Comparison of ENCODE assay signal across 15 cellular contexts in the genomic region with DNA sequence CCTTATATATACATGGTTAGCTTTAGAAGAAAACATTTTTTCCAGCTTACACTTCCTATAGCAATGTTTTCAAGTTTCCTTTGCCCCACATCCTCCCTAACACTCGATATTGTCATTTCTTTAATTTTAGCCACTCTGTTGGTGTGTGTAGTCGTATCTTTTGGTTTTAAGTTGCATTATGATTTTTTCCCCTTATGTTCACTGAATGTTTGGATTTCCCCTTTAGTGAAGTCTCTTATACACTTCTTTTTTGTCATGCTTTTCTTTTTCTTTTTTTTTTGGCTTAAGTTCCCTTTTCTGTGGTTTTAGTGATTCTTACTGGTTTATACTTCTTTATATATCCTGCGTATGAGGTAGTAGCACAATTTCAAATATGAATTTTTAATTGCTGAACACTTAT.
"Had no signal": no experiment of that assay in that cellular context is flagged by ENCODE, and none has a peak within 500 bp of the region (broad histone marks: within the 10 kb centered on the region; RNA-seq: fewer than 3 reads in every experiment).

No MANE protein-coding gene starts in this region.

- ATAC-seq: heart left ventricle had no signal

- DNase-seq: activated CD4-positive, alpha-beta T cell treated with anti-CD3 and anti-CD28 coated beads for 1 hour; adrenal gland; caudate nucleus; effector CD8-positive, alpha-beta T cell; heart left ventricle; islet precursor cell; left ventricle myocardium inferior; mesenchymal stem cell; sigmoid colon; stimulated activated CD4-positive, alpha-beta T cell treated with anti-CD3 and anti-CD28 coated beads, Interleukin-2, amount 100 ng/mL, for 24 hours; T-helper 9 cell; testis had no signal

- H3K27me3 ChIP-seq: adrenal gland, heart left ventricle, sigmoid colon, testis had no signal

- H3K9me3 Mint-ChIP-seq: neural crest cell had no signal

- H3K36me3 ChIP-seq: adrenal gland had no signal

- H3K4me1 Mint-ChIP-seq: neural crest cell had no signal

- H3K27ac Mint-ChIP-seq: stimulated activated naive CD8-positive, alpha-beta T cell treated with anti-CD3 and anti-CD28 coated beads, Interleukin-15, Interleukin-2, amounts not matched to agents 100 ng/mL and 50 ng/mL, for 24 hours had no signal

- H3K4me3 ChIP-seq: adrenal gland, coronary artery, heart left ventricle, left ventricle myocardium inferior, sigmoid colon, testis had no signal

- H3K27me3 Mint-ChIP-seq: stimulated activated naive CD8-positive, alpha-beta T cell treated with anti-CD3 and anti-CD28 coated beads, Interleukin-15, Interleukin-2, amounts not matched to agents 100 ng/mL and 50 ng/mL, for 24 hours had no signal

- H3K4me1 ChIP-seq: adrenal gland, sigmoid colon, testis had no signal

- H3K9me3 ChIP-seq: adrenal gland, heart left ventricle, left ventricle myocardium inferior, sigmoid colon, testis had no signal

- H3K4me3 Mint-ChIP-seq: neural crest cell; stimulated activated naive CD8-positive, alpha-beta T cell treated with anti-CD3 and anti-CD28 coated beads, Interleukin-15, Interleukin-2, amounts not matched to agents 100 ng/mL and 50 ng/mL, for 24 hours had no signal
